7 cellular contexts compared by ENCODE assay signal in the genomic region with DNA sequence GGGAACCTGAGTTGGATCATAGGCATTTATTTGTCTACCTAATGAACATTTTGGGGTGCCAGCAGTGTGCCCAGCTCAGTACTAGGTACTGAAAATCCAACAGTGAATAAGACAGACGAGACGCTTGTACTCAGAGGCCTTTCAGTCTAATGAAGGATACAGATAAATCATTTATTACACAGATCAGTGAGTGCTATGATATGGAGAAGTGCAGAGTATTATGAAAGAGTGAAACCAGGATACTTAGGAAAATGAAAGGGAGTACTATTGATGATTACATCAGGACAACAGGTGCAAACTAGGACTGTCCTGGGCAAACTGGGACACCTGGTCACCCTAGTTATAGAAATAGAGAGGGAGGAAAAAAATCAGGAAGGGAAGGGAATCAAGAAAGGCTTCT.
"Had no signal": no experiment of that assay in that cellular context is flagged by ENCODE, and none has a peak within 500 bp of the region (broad histone marks: within the 10 kb centered on the region; RNA-seq: fewer than 3 reads in every experiment).

No MANE protein-coding gene starts in this region.

- H3K4me3 ChIP-seq: K562 had no signal

- H3K27ac ChIP-seq: HL-60 had no signal

- ATAC-seq: HepG2, K562 had no signal

- H3K27ac Mint-ChIP-seq: IgD-negative memory B cell had no signal

- H3K36me3 Mint-ChIP-seq: IgD-negative memory B cell had no signal

- H3K4me3 Mint-ChIP-seq: IgD-negative memory B cell had no signal

- H3K9me3 Mint-ChIP-seq: IgD-negative memory B cell had no signal

- H3K4me1 Mint-ChIP-seq: IgD-negative memory B cell had no signal

- DNase-seq: IMR-90, KBM-7, KG1 had no signal
